In the genomic region with DNA sequence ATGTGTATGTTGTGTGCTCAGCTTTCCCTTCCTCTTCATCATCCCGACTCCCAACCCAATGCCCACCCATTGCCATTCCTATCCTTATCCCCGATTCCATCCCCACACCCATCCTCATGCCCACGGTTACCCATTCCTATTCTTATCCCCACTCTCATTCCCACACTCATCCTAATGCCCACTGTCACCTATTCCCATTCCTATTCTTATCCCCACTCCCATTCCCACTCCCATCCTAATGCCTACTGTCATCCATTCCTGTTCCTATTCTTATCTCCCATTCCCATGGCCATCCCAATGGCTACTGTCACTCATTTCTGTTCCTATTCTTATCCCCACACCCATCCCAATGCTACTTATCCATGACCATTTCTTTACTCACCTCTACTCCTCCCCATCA, we compare ENCODE assay signal across 26 cellular contexts.
"Had no signal": no experiment of that assay in that cellular context is flagged by ENCODE, and none has a peak within 500 bp of the region (broad histone marks: within the 10 kb centered on the region; RNA-seq: fewer than 3 reads in every experiment).

No MANE protein-coding gene starts in this region.

- H3K27me3 ChIP-seq: testis, thyroid gland, tibial artery, tibial nerve, transverse colon, upper lobe of left lung, upper lobe of right lung, uterus, vagina had no signal

- H3K4me1 ChIP-seq: suprapubic skin, testis, thyroid gland, tibial artery, tibial nerve, transverse colon, upper lobe of left lung, upper lobe of right lung, uterus, vagina had no signal

- DNase-seq: stimulated activated CD4-positive, alpha-beta T cell treated with anti-CD3 and anti-CD28 coated beads, Interleukin-2, amount 100 ng/mL, for 48 hours; stimulated activated CD4-positive, alpha-beta T cell treated with anti-CD3 and anti-CD28 coated beads, Interleukin-4, amount 100 ng/mL, for 1 hour; stimulated activated CD4-positive, alpha-beta T cell treated with anti-CD3 and anti-CD28 coated beads, Interleukin-4, amount 100 ng/mL, for 24 hours; stimulated activated CD4-positive, alpha-beta T cell treated with anti-CD3 and anti-CD28 coated beads, Interleukin-4, amount 100 ng/mL, for 4 hours; stimulated activated CD8-positive, alpha-beta memory T cell treated with anti-CD3 and anti-CD28 coated beads, Interleukin-4, amount 100 ng/mL, for 48 hours; stimulated activated naive B cell treated with anti-CD40 and anti-IgM and Interleukin-4, amounts not matched to agents 10 μg/mL and 1 μg/mL and 100 μg/mL, for 72 hours; stimulated activated naive CD4-positive, alpha-beta T cell; stimulated activated naive CD4-positive, alpha-beta T cell treated with Interleukin-2 at 50 U/mL for 16 hours; stimulated activated naive CD8-positive, alpha-beta T cell treated with anti-CD3 and anti-CD28 coated beads, Interleukin-15, amount 100 ng/mL, for 72 hours; stimulated activated naive CD8-positive, alpha-beta T cell treated with anti-CD3 and anti-CD28 coated beads, Interleukin-15, Interleukin-2, amounts not matched to agents 100 U/mL and 50 U/mL, for 24 hours; stomach; testis; thyroid gland; tibial artery; transverse colon; trophoblast cell; upper lobe of left lung; upper lobe of right lung; uterus had no signal

- H3K27ac ChIP-seq: stomach, suprapubic skin, testis, thoracic aorta, thyroid gland, tibial artery, tibial nerve, transverse colon, upper lobe of left lung, upper lobe of right lung, uterus, vagina had no signal

- FAIRE-seq: urothelium cell line had no signal

- ATAC-seq: stimulated activated effector memory CD8-positive, alpha-beta T cell treated with anti-CD3 and anti-CD28 coated beads, Interleukin-12 subunit alpha, Interleukin-12 subunit beta, amount 100 ng/mL, for 72 hours; stimulated activated memory B cell treated with anti-CD40 and anti-IgM and Interleukin-4, amounts not matched to agents 10 μg/mL and 1 μg/mL and 100 μg/mL, for 72 hours; stimulated activated naive B cell treated with anti-CD40 and anti-IgM and Interleukin-4, amounts not matched to agents 10 μg/mL and 1 μg/mL and 100 μg/mL, for 72 hours; stimulated activated naive CD8-positive, alpha-beta T cell treated with anti-CD3 and anti-CD28 coated beads, Interleukin-15, amount 100 ng/mL, for 72 hours; stimulated activated naive CD8-positive, alpha-beta T cell treated with anti-CD3 and anti-CD28 coated beads, Interleukin-15, Interleukin-2, amounts not matched to agents 100 U/mL and 50 U/mL, for 24 hours; upper lobe of right lung had no signal

- H3K9me3 ChIP-seq: stomach, suprapubic skin, testis, thoracic aorta, thyroid gland, tibial artery, tibial nerve, transverse colon, upper lobe of left lung, upper lobe of right lung, uterus, vagina had no signal

- H3K36me3 ChIP-seq: stomach, suprapubic skin, thoracic aorta, thyroid gland, tibial artery, tibial nerve, transverse colon, upper lobe of left lung, upper lobe of right lung, uterus, vagina had no signal

- H3K4me3 ChIP-seq: stomach, suprapubic skin, testis, thoracic aorta, thyroid gland, tibial artery, tibial nerve, transverse colon, upper lobe of left lung, upper lobe of right lung, uterus, vagina had no signal
